ENCODE assay signal across 8 cellular contexts in genomic region chr17:75587718-75588545, GRCh38. TPM values are rescaled to one million over a fixed set of nuclear protein-coding genes. Genes with fewer than 3 reads are reported as not detected.
DNase-seq lines count a peak whose midpoint lies in the region; ATAC-seq and TF ChIP-seq lines count a peak whose summit lies in the region.

MYO15B (plus strand) TSS chr17:75587800; CDS start chr17:75588058, 258 bp downstream.

- H3K27me3 ChIP-seq in CD8-positive, alpha-beta T cell (ENCODE audit: insufficient read depth, low read length) = no peaks in the 10 kb centered on the region
- H3K27me3 ChIP-seq in left lung = no peaks in the 10 kb centered on the region

- POLR2A ChIA-PET in CD8-positive, alpha-beta T cell (lab: Charles Lee) = interaction anchor here (0.6 to 1.3 kb wide), 4 partner anchors 72 to 200 kb away, joined by 3 to 8 read pairs (median 3); partner anchors contain the start of gene TSEN54

- peaks cover 15% of the 10 kb centered on the region for H3K4me1 ChIP-seq in CD8-positive, alpha-beta T cell (ENCODE audit: insufficient read depth, low read length)
- H3K4me1 ChIP-seq in left lung = peaks cover 8 to 23% of the 10 kb centered on the region in 2 donors

- H3K27ac ChIP-seq in CD8-positive, alpha-beta T cell (ENCODE audit: low read depth, low read length) = peak within 1 kb of the TSS; percentile 52
- peak within 1 kb of the TSS; percentile 93 to 97 for H3K27ac ChIP-seq in left lung

- no peaks in the 10 kb centered on the region for H3K27me3 Mint-ChIP-seq in CD8-positive, alpha-beta T cell (ENCODE audit: low read depth)

- H3K4me3 Mint-ChIP-seq in CD8-positive, alpha-beta T cell = peak within 1 kb of the TSS; percentile 78

- peak within 1 kb of the TSS; percentile 69 for H3K27ac Mint-ChIP-seq in CD8-positive, alpha-beta T cell

- CTCF ChIA-PET in CD8-positive, alpha-beta T cell (lab: Charles Lee) = interaction anchor here (0.6 to 1.8 kb wide), 12 partner anchors 9 to 166 kb away, joined by 3 to 7 read pairs (median 4); partner anchors contain the start of gene TSEN54

- TF ChIP-seq CTCF in CD8-positive, alpha-beta T cell (IDR thresholded peaks at IDR 0.05) = peak; percentile 18
- TF ChIP-seq CTCF in cardiac fibroblast (IDR thresholded peaks at IDR 0.05; ENCODE audit: low read depth, low read length) (peak; percentile 5), left lung (IDR thresholded peaks at IDR 0.05) (peak in 1 of 2 donors; percentile 56)

- peak; percentile 43 for ATAC-seq in CD8-positive, alpha-beta T cell
- ATAC-seq in activated CD4-positive, CD25-positive, alpha-beta regulatory T cell treated with anti-CD3 and anti-CD28 coated beads, Interleukin-2, amount 50 U/mL, for 24 hours = peak; percentile 46 to 57
- ATAC-seq in left lung = peak; percentile 48

- DNase-seq in CD8-positive, alpha-beta T cell = peak; percentile 31 to 84 (median 67)
- peak; percentile 86 to 93 for DNase-seq in Kasumi-1 (lab: John Stamatoyannopoulos, UW)
- DNase-seq in cardiac fibroblast (ENCODE audit: low read depth in 2 of 2) = peak in 1 of 2 donors; percentile 12
- DNase-seq in left lung = peak; percentile 71 to 95
- DNase-seq in stimulated activated CD4-positive, alpha-beta T cell treated with anti-CD3 and anti-CD28 coated beads, Interleukin-2, amount 100 ng/mL, for 24 hours = peak; percentile 52 to 61
- DNase-seq in OCI-M1 (lab: John Stamatoyannopoulos, UW) = no peak
- DNase-seq in NCI-H2227 (lab: John Stamatoyannopoulos, UW; ENCODE audit: unreplicated experiment) = no peak

- H3K36me3 ChIP-seq in CD8-positive, alpha-beta T cell (ENCODE audit: insufficient read depth, low read length) = no peaks in the 10 kb centered on the region
- H3K36me3 ChIP-seq in left lung = no peaks in the 10 kb centered on the region

- H3K36me3 Mint-ChIP-seq in CD8-positive, alpha-beta T cell = no peaks in the 10 kb centered on the region

- intact Hi-C loops in CD8-positive, alpha-beta T cell (cut with DNase I, micrococcal nuclease) = loop anchor here (1.0 to 5.0 kb wide), 5 partner anchors 63 to 165 kb away; partner anchors contain the start of genes LLGL2 (in 2 of the 2), RECQL5 (in 1 of the 2) and SAP30BP (in 1 of the 2)
- intact Hi-C loops in left lung (cut with DNase I) = loop anchor here in 1 of 2 donors (10.0 kb wide), 1 partner anchor 63 kb away; the partner anchor contains the start of gene LLGL2

- no peaks in the 10 kb centered on the region for H3K9me3 ChIP-seq in CD8-positive, alpha-beta T cell (ENCODE audit: low read length)
- no peaks in the 10 kb centered on the region for H3K9me3 ChIP-seq in left lung

- H3K9me3 Mint-ChIP-seq in CD8-positive, alpha-beta T cell = no peaks in the 10 kb centered on the region

- peak within 1 kb of the TSS; percentile 74 for H3K4me3 ChIP-seq in CD8-positive, alpha-beta T cell (ENCODE audit: low read depth, low read length)
- H3K4me3 ChIP-seq in cardiac fibroblast (replicated peaks in 1 of 2; ENCODE audit: low read depth in 2 of 2, low read length in 2 of 2) (peak within 1 kb of the TSS in 1 of 2 donors; percentile 21), left lung (peak within 1 kb of the TSS; percentile 57 to 61)

- H3K4me1 Mint-ChIP-seq in CD8-positive, alpha-beta T cell (ENCODE audit: low read depth) = peaks cover 15% of the 10 kb centered on the region

RNA-seq across cellular contexts. Expression of gene MYO15B, which starts in this region (rescaled TPM):
- total RNA-seq in CD8-positive, alpha-beta T cell = 100 to 1,000 TPM; 271 to 300 TPM
- 100 to 1,000 TPM; 125 to 127 TPM for total RNA-seq in left lung

Comparison
In these comparisons a context has a peak if more than half of its experiments do, and no peak if none do; other contexts are left out.
1. DNase-seq: peak in CD8-positive, alpha-beta T cell (7 of 7), Kasumi-1 (2 of 2), left lung (2 of 2) and stimulated activated CD4-positive, alpha-beta T cell treated with anti-CD3 and anti-CD28 coated beads, Interleukin-2, amount 100 ng/mL, for 24 hours (2 of 2); none in OCI-M1 (single experiment) and NCI-H2227 (single experiment).
2. Peak in every context shown above with its lines, with median percentiles within 50 percentile points of each other: ATAC-seq.